Comparison of ENCODE assay signal across 18 cellular contexts in genomic region chr9:95440447-95440846, GRCh38.
DNase-seq lines count a peak whose midpoint lies in the region; ATAC-seq, FAIRE-seq and TF ChIP-seq lines count a peak whose summit lies in the region.
"Had no signal": no experiment of that assay in that cellular context is flagged by ENCODE, and none has a peak within 500 bp of the region (broad histone marks: within the 10 kb centered on the region; RNA-seq: fewer than 3 reads in every experiment).

No MANE protein-coding gene starts in this region.

- peaks cover 19% of the 10 kb centered on the region for H3K4me1 ChIP-seq in OCI-LY7 (ENCODE audit: insufficient read depth, low read length, poor library complexity, severe bottlenecking)
- H3K4me1 ChIP-seq in H1 (replicated peaks in 1 of 4; ENCODE audit: control insufficient read depth in 3 of 4, insufficient read depth in 4 of 4, low read length in 3 of 4), result peaks cover 0 to 3% (median under 1%) of the 10 kb centered on the region in 4 experiments; a peak in 2 of 7 replicates

- H2BK20ac ChIP-seq in H1 (ENCODE audit: low read length), result no peak overlapping the region

- intact Hi-C loops in OCI-LY7 (cut with micrococcal nuclease; ENCODE audit: unreplicated experiment), result no loop called here

- H2AK5ac ChIP-seq in H1 (ENCODE audit: low read depth, low read length), result no peak overlapping the region

- H3K36me3 ChIP-seq in OCI-LY7 (ENCODE audit: insufficient read depth, low read length), result peaks cover 13% of the 10 kb centered on the region
- H3K36me3 ChIP-seq in H1 (ENCODE audit: control insufficient read depth in 2 of 4, insufficient read depth in 4 of 4, low read length in 3 of 4), result peaks cover 0 to 14% (median 5%) of the 10 kb centered on the region in 4 experiments; a peak in 5 of 8 replicates

- H2BK15ac ChIP-seq in H1 (ENCODE audit: low read length), result no peak overlapping the region

- TF ChIP-seq EP300 in H1 (IDR thresholded peaks at IDR 0.05; ENCODE audit: borderline replicate concordance in 1 of 2, low read depth in 2 of 2, low read length in 2 of 2), result no peak

- H3K79me1 ChIP-seq in H1 (ENCODE audit: low read depth, low read length), result no peaks in the 10 kb centered on the region

- H3K9me3 ChIP-seq in OCI-LY7 (ENCODE audit: low read length) (no peaks in the 10 kb centered on the region), H1 (ENCODE audit: insufficient read depth in 2 of 2, low read depth in 1 of 2, low read length in 1 of 2) (no peaks in the 10 kb centered on the region)

- no peaks in the 10 kb centered on the region for H3K79me2 ChIP-seq in OCI-LY7 (ENCODE audit: insufficient read depth, low read depth, low read length)
- no peaks in the 10 kb centered on the region for H3K79me2 ChIP-seq in H1 (ENCODE audit: control insufficient read depth in 1 of 2, insufficient read depth in 2 of 2, low read length in 2 of 2)

- no peak overlapping the region for H2BK120ac ChIP-seq in H1 (replicated peaks; ENCODE audit: low read depth, low read length)

- H3K27me3 ChIP-seq in H1 (replicated peaks in 1 of 4; ENCODE audit: control insufficient read depth in 3 of 4, extremely low read depth in 1 of 4, insufficient read depth in 3 of 4, low read length in 3 of 4), result no peaks in the 10 kb centered on the region

- no peak for TF ChIP-seq RAD21 in H1 (IDR thresholded peaks at IDR 0.05 in 1 of 2, conservative IDR thresholded peaks at IDR 0.05 in 1 of 2; ENCODE audit: low read depth in 2 of 2, low read length in 2 of 2)

- H3K56ac ChIP-seq in H1 (replicated peaks; ENCODE audit: insufficient read length, low read depth, low read length), result no peak overlapping the region

- no peak overlapping the region for H3K23ac ChIP-seq in H1 (ENCODE audit: insufficient read length)

- no peak overlapping the region for H3K27ac ChIP-seq in OCI-LY7 (ENCODE audit: low read depth, low read length, poor library complexity, severe bottlenecking)
- H3K27ac ChIP-seq in H1 (ENCODE audit: low read depth, low read length), result no peak overlapping the region
- H3K27ac ChIP-seq: GM23248 had no signal

- H3K9ac ChIP-seq in H1 (replicated peaks in 1 of 4; ENCODE audit: extremely low read depth in 1 of 4, low read depth in 3 of 4, low read length in 3 of 4), result no peak overlapping the region
- H3K9ac ChIP-seq: GM23248 had no signal

- no peak overlapping the region for H3K14ac ChIP-seq in H1 (ENCODE audit: insufficient read length)

- in situ Hi-C loops in GM13977 (cut with MboI; ENCODE audit: low pct_unique_long_range_greater_than_20kb, low sequenced_read_pairs, unreplicated experiment), result no loop called here

- TF ChIP-seq POLR2A in H1 (IDR thresholded peaks at IDR 0.05; ENCODE audit: control extremely low read depth in 1 of 2, low read depth in 2 of 2, low read length in 2 of 2), result no peak

- no peak overlapping the region for H3K4ac ChIP-seq in H1 (replicated peaks; ENCODE audit: insufficient read length, low read depth, low read length)

- H3K4me3 ChIP-seq in OCI-LY7 (ENCODE audit: low read depth, low read length, poor library complexity, severe bottlenecking) (no peak overlapping the region), H1 (ENCODE audit: extremely low read depth in 1 of 4, insufficient read depth in 2 of 4, low read depth in 3 of 4, low read length in 4 of 4) (no peak overlapping the region)
- H3K4me3 ChIP-seq: GM23248 had no signal

- H2BK12ac ChIP-seq in H1 (ENCODE audit: low read depth, low read length), result peak overlapping the region; percentile 88; the same call in 1 of the 2 replicates

- peak overlapping the region; percentile 49; the same call in 1 of the 2 replicates for H2BK5ac ChIP-seq in H1 (ENCODE audit: low read depth, low read length)

- CTCF ChIA-PET in OCI-LY7 (lab: Charles Lee; ENCODE audit: unreplicated experiment), result no interaction called here
- CTCF ChIA-PET in H1 (lab: Charles Lee; ENCODE audit: partially characterized antibody), result no interaction called here

- no peaks in the 10 kb centered on the region for H3K9me2 ChIP-seq in OCI-LY7 (ENCODE audit: insufficient read depth, low read length)

- H4K91ac ChIP-seq in H1 (replicated peaks; ENCODE audit: insufficient read length, low read length), result no peak overlapping the region

- no peak for FAIRE-seq in H1 (lab: Jason Lieb, UNC)
- FAIRE-seq: G401.6, GM12892, GM19239 had no signal

- 83% methylated on average over 3 of the region's 3 CpGs; no CpG with 5 or more reads in 1 of the 2 experiments for WGBS in H1 (ENCODE audit: extremely low coverage in 1 of 2, insufficient coverage in 1 of 2, insufficient read length in 1 of 2, insufficient replicate concordance in 2 of 2, low coverage in 1 of 2, low lambda C conversion rate in 2 of 2, missing lambda C conversion rate in 1 of 2), 2 experiments

- H4K20me1 ChIP-seq in OCI-LY7 (ENCODE audit: insufficient read depth, low read length) (no peaks in the 10 kb centered on the region), H1 (replicated peaks in 1 of 2; ENCODE audit: control insufficient read depth in 1 of 2, insufficient read depth in 2 of 2, low read length in 2 of 2) (no peaks in the 10 kb centered on the region)

- ATAC-seq in HG03342 (IDR thresholded peaks at IDR 0.05; ENCODE audit: unreplicated experiment), result no peak
- ATAC-seq: HCT116 had no signal

- no peak overlapping the region; the same call in 1 of the 2 replicates for H2AFZ ChIP-seq in OCI-LY7 (ENCODE audit: low read length)
- no peak overlapping the region for H2AFZ ChIP-seq in H1 (ENCODE audit: low read length)
- H2AFZ ChIP-seq: GM23248 had no signal

- H3K4me2 ChIP-seq in OCI-LY7 (ENCODE audit: low read length) (peak overlapping the region; percentile 43), H1 (ENCODE audit: insufficient read depth in 1 of 2, low read depth in 2 of 2, low read length in 2 of 2) (no peak overlapping the region)

- TF ChIP-seq CTCF in OCI-LY7 (conservative IDR thresholded peaks at IDR 0.05; ENCODE audit: low read length), result no peak
- no peak for TF ChIP-seq CTCF in H1 (IDR thresholded peaks at IDR 0.05; ENCODE audit: control extremely low read depth in 1 of 3, insufficient read depth in 1 of 3, low read depth in 1 of 3, low read length in 3 of 3)
- TF ChIP-seq CTCF in GM13977 (IDR thresholded peaks at IDR 0.05; ENCODE audit: extremely low read depth, insufficient read depth, missing control alignments), result no peak

- POLR2A ChIA-PET in OCI-LY7 (lab: Charles Lee), result no interaction called here
- POLR2A ChIA-PET in H1 (lab: Charles Lee; ENCODE audit: partially characterized antibody), result no interaction called here

- peak; percentile 14 for DNase-seq in NCI-H69 (lab: John Stamatoyannopoulos, UW)
- DNase-seq in OCI-LY7 (ENCODE audit: low spot score), result no peak
- DNase-seq in H1 (ENCODE audit: low read depth in 1 of 2, low spot score in 2 of 2), result no peak
- no peak for DNase-seq in GM13977 (ENCODE audit: low spot score)
- DNase-seq in activated CD4-positive, CD25-positive, alpha-beta regulatory T cell (lab: John Stamatoyannopoulos, UW), result no peak
- DNase-seq: C1 segment of cervical spinal cord; Calu3; CD4-positive, alpha-beta memory T cell; COR-L47; DMS53; DMS79 treated with DMSO at 0.1 percent for 48 hours; GM23248; H9 had no signal

- no TSS peak for BruUV-seq in OCI-LY7 (replicated peaks; lab: Mats Ljungman, UMichigan)

- no peak overlapping the region for H4K5ac ChIP-seq in H1 (ENCODE audit: insufficient read length, low read depth, low read length)

- H3K18ac ChIP-seq in H1 (ENCODE audit: extremely low read depth, low read length), result no peak overlapping the region; the same call in 1 of the 2 replicates

- H4K8ac ChIP-seq in H1 (ENCODE audit: extremely low read depth, insufficient read depth, low read length), result no peak overlapping the region

- H3K23me2 ChIP-seq in H1 (ENCODE audit: low read depth, low read length), result no peaks in the 10 kb centered on the region; the same call in 1 of the 2 replicates

TF ChIP-seq in H1, 55 proteins besides CTCF, POLR2A, EP300 and RAD21:
- no peak for TF ChIP-seq MAFK (IDR thresholded peaks at IDR 0.05; ENCODE audit: low read depth, low read length)
- TF ChIP-seq SIRT6 (IDR thresholded peaks at IDR 0.05; ENCODE audit: low read length), result no peak
- TF ChIP-seq ATF3 (IDR thresholded peaks at IDR 0.05; ENCODE audit: insufficient read depth, low read depth, low read length), result no peak
- TF ChIP-seq RXRA (IDR thresholded peaks at IDR 0.05; ENCODE audit: insufficient read depth, low read depth, low read length), result no peak
- no peak for TF ChIP-seq SIN3A (conservative IDR thresholded peaks at IDR 0.05 in 1 of 2, IDR thresholded peaks at IDR 0.05 in 1 of 2; ENCODE audit: low read depth in 1 of 2, low read length in 2 of 2)
- TF ChIP-seq CHD2 (IDR thresholded peaks at IDR 0.05; ENCODE audit: low read length), result no peak
- no peak for TF ChIP-seq ASH2L (IDR thresholded peaks at IDR 0.05; ENCODE audit: low read length)
- no peak for TF ChIP-seq MAX (IDR thresholded peaks at IDR 0.05)
- no peak for TF ChIP-seq BRCA1 (IDR thresholded peaks at IDR 0.05; ENCODE audit: low read depth, low read length)
- TF ChIP-seq SUZ12 (IDR thresholded peaks at IDR 0.05; ENCODE audit: low read length), result no peak
- no peak for TF ChIP-seq EZH2 (IDR thresholded peaks at IDR 0.05; ENCODE audit: low read depth, low read length, severe bottlenecking)
- TF ChIP-seq CEBPB (IDR thresholded peaks at IDR 0.05; ENCODE audit: low read depth, low read length), result no peak
- TF ChIP-seq NRF1 (IDR thresholded peaks at IDR 0.05; ENCODE audit: low read depth, low read length), result no peak
- TF ChIP-seq TEAD4 (IDR thresholded peaks at IDR 0.05; ENCODE audit: low read depth, low read length), result no peak
- TF ChIP-seq RBBP5 (IDR thresholded peaks at IDR 0.05; ENCODE audit: borderline replicate concordance, low read depth, low read length), result no peak
